8 cellular contexts compared by ENCODE assay signal in the genomic region with DNA sequence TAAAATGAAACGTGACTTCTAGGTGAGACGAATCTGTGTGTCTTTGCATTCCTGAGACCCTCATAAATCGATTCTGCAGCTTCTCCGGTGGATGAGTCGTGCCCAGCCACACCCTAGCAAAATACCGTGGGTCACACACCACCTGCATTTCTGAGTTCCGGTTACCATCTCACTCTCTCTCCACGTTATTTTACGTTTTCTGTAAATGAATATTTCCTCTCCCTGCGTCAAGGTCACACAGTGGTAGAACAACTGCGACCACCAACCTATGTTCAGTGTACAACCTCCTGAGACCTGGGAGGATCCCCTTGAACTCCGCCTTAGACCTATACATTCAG. TPM values are rescaled to one million over a fixed set of nuclear protein-coding genes. Genes with fewer than 3 reads are reported as not detected.
A peak's percentile ranks its signal among the peaks of the same experiment; 100 is the strongest.
DNase-seq lines count a peak whose midpoint lies in the region; ATAC-seq, FAIRE-seq and TF ChIP-seq lines count a peak whose summit lies in the region.

No MANE protein-coding gene starts in this region.

- H3K4me3 ChIP-seq in AG09309 (ENCODE audit: control insufficient read depth, low read depth, low read length) (peak overlapping the region; percentile 98), HL-60 (replicated peaks; ENCODE audit: insufficient read depth, low read length) (peak overlapping the region; percentile 95), bronchial epithelial cell (ENCODE audit: low read depth, low read length) (peak overlapping the region; percentile 84), mucosa of descending colon (peak overlapping the region; percentile 82)

- H3K36me3 ChIP-seq in bronchial epithelial cell (ENCODE audit: control insufficient read depth, insufficient read depth, low read length) (peaks cover 1% of the 10 kb centered on the region), mucosa of descending colon (ENCODE audit: low read depth) (no peaks in the 10 kb centered on the region)

- intact Hi-C loops in mucosa of descending colon (cut with DNase I, micrococcal nuclease) = loop anchor here in 1 of 2 donors (10.0 kb wide), 2 partner anchors 191 to 271 kb away; a partner anchor contains a TSS

- H3K4me1 ChIP-seq in mucosa of descending colon (ENCODE audit: low read depth) = peaks cover 18% of the 10 kb centered on the region

- H3K27me3 ChIP-seq in HL-60 (ENCODE audit: insufficient read depth, poor library complexity, severe bottlenecking) (no peaks in the 10 kb centered on the region), bronchial epithelial cell (ENCODE audit: control insufficient read depth, insufficient read depth, low read length) (no peaks in the 10 kb centered on the region)

- peak overlapping the region; percentile 94 for H3K27ac ChIP-seq in HL-60 (replicated peaks)

- no peak for FAIRE-seq in bronchial epithelial cell (lab: Jason Lieb, UNC)

- no peaks in the 10 kb centered on the region for H3K9me3 ChIP-seq in mucosa of descending colon

- peak; percentile 3 for ATAC-seq in mucosa of descending colon
- no peak for ATAC-seq in GM21390 (IDR thresholded peaks at IDR 0.05; ENCODE audit: unreplicated experiment)
- no peak for ATAC-seq in GM21786 (IDR thresholded peaks at IDR 0.05; ENCODE audit: unreplicated experiment)

- no peak for TF ChIP-seq CTCF in AG09309 (IDR thresholded peaks at IDR 0.05; ENCODE audit: control insufficient read depth, insufficient read depth, low read depth, low read length, missing control alignments)
- no peak for TF ChIP-seq CTCF in HL-60 (IDR thresholded peaks at IDR 0.05; ENCODE audit: insufficient read depth, low read length)
- TF ChIP-seq CTCF in bronchial epithelial cell (IDR thresholded peaks at IDR 0.05; ENCODE audit: insufficient read depth, low read length, severe bottlenecking) = no peak
- no peak for TF ChIP-seq CTCF in mucosa of descending colon (IDR thresholded peaks at IDR 0.05)

- no peak for DNase-seq in AG09309 (ENCODE audit: low read depth)
- no peak for DNase-seq in HL-60 (ENCODE audit: low read depth in 1 of 2, low spot score in 1 of 2)
- DNase-seq in bronchial epithelial cell (ENCODE audit: low read depth) = no peak
- peak in 1 of 3 donors; percentile 42 for DNase-seq in mucosa of descending colon
- no peak for DNase-seq in COLO668 (lab: John Stamatoyannopoulos, UW; ENCODE audit: unreplicated experiment)
- DNase-seq in UCSD-AML1 (lab: John Stamatoyannopoulos, UW; ENCODE audit: unreplicated experiment) = no peak

RNA-seq across cellular contexts. Expression of a gene that starts 1.1 kb away (rescaled TPM):
- 61.9 and 65.3 TPM in 2 replicates for total RNA-seq in bronchial epithelial cell
- 100 to 1,000 TPM; 140 to 162 (median 149) TPM for total RNA-seq in mucosa of descending colon
